Comparison of ENCODE assay signal across 12 cellular contexts in the genomic region with DNA sequence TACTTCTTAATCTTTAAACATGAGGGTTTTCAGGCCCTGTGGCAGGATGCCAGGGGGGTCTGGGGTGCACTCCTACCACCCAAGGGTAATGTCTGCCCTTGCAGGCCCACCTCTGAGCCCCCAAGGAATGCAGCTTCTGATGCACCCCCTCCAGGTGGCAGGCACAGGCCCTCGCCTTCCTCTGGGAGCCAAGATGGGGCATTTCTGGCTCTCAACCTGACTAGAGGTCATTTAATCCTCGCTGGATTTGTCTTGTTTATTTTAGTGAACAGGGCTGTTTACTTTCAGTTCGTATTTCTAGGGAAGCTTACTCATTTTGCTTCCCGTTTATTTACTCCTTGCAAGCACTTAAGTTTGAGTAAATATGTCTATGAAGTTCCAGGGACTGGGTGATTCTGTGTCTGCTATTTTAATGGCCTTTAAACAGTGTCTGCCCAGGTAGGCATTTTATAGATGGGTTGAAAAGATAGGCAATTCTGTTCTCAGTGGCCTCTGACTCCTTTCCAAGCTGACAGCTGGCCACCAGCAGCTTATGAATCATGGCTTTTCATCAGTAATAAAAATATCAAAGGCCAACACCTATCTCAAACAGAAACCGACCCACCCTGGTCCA. TPM values are rescaled to one million over a fixed set of nuclear protein-coding genes. Genes with fewer than 3 reads are reported as not detected.
A peak's percentile ranks its signal among the peaks of the same experiment; 100 is the strongest.
DNase-seq lines count a peak whose midpoint lies in the region; ATAC-seq and TF ChIP-seq lines count a peak whose summit lies in the region.
"Had no signal": no experiment of that assay in that cellular context is flagged by ENCODE, and none has a peak within 500 bp of the region (broad histone marks: within the 10 kb centered on the region; RNA-seq: fewer than 3 reads in every experiment).

No MANE protein-coding gene starts in this region.

- H3K27ac ChIP-seq in psoas muscle: peak overlapping the region; percentile 91

- peaks cover 56% of the 10 kb centered on the region for H3K4me1 ChIP-seq in psoas muscle

- peak overlapping the region; percentile 99 for H3K27ac Mint-ChIP-seq in dendritic cell treated with granulocyte-macrophage colony-stimulating factor and Interleukin-4, amounts not matched to agents 40 ng/mL and 50 ng/mL, for 4 days
- no peak overlapping the region for H3K27ac Mint-ChIP-seq in activated CD8-positive, alpha-beta T cell treated with anti-CD3 and anti-CD28 coated beads for 36 hours
- H3K27ac Mint-ChIP-seq: activated CD4-positive, alpha-beta T cell treated with anti-CD3 and anti-CD28 coated beads, Interleukin-2, amount 10 ng/mL, durations not matched to agents 7 days and 5 days; activated naive CD4-positive, alpha-beta T cell treated with anti-CD3 and anti-CD28 coated beads, Interleukin-2, amount 50 U/mL, for 72 hours; GM23338 had no signal

- no peaks in the 10 kb centered on the region for H3K36me3 ChIP-seq in psoas muscle (ENCODE audit: insufficient read depth in 1 of 2, low read depth in 1 of 2)

- H3K9me3 ChIP-seq in psoas muscle: no peaks in the 10 kb centered on the region

- H3K4me1 Mint-ChIP-seq in dendritic cell treated with granulocyte-macrophage colony-stimulating factor and Interleukin-4, amounts not matched to agents 40 ng/mL and 50 ng/mL, for 4 days (ENCODE audit: low read depth): peaks cover 84% of the 10 kb centered on the region
- peaks cover 9% of the 10 kb centered on the region for H3K4me1 Mint-ChIP-seq in activated CD8-positive, alpha-beta T cell treated with anti-CD3 and anti-CD28 coated beads for 36 hours (ENCODE audit: low read depth)

- DNase-seq in H4 (ENCODE audit: low spot score) (peak; percentile 83), NCI-H2196 (lab: John Stamatoyannopoulos, UW; ENCODE audit: unreplicated experiment) (peak; percentile 90), psoas muscle (peak in 1 of 2 donors; percentile 65), amniotic stem cell (lab: John Stamatoyannopoulos, UW) (no peak)
- DNase-seq in activated CD8-positive, alpha-beta T cell treated with anti-CD3 and anti-CD28 coated beads for 36 hours: no peak
- DNase-seq: activated CD4-positive, alpha-beta T cell treated with anti-CD3 and anti-CD28 coated beads, Interleukin-2, amount 10 ng/mL, durations not matched to agents 7 days and 5 days; nucleus accumbens had no signal

- H3K4me3 Mint-ChIP-seq in dendritic cell treated with granulocyte-macrophage colony-stimulating factor and Interleukin-4, amounts not matched to agents 40 ng/mL and 50 ng/mL, for 4 days: peak overlapping the region; percentile 37
- H3K4me3 Mint-ChIP-seq in activated CD8-positive, alpha-beta T cell treated with anti-CD3 and anti-CD28 coated beads for 36 hours: no peak overlapping the region
- H3K4me3 Mint-ChIP-seq: activated CD4-positive, alpha-beta T cell treated with anti-CD3 and anti-CD28 coated beads, Interleukin-2, amount 10 ng/mL, durations not matched to agents 7 days and 5 days; GM23338 had no signal

- CTCF ChIA-PET in activated CD8-positive, alpha-beta T cell treated with anti-CD3 and anti-CD28 coated beads for 36 hours (lab: Charles Lee): interaction anchor here (0.7 to 10.1 kb wide), 5 partner anchors 59 to 161 kb away, joined by 3 to 159 read pairs (median 4); no protein-coding TSS in a partner anchor

- peak overlapping the region; percentile 48 for H3K4me3 ChIP-seq in psoas muscle
- H3K4me3 ChIP-seq: GM23338 had no signal

- H3K27me3 Mint-ChIP-seq in dendritic cell treated with granulocyte-macrophage colony-stimulating factor and Interleukin-4, amounts not matched to agents 40 ng/mL and 50 ng/mL, for 4 days: peaks cover 5% of the 10 kb centered on the region
- peaks cover 7% of the 10 kb centered on the region for H3K27me3 Mint-ChIP-seq in activated CD8-positive, alpha-beta T cell treated with anti-CD3 and anti-CD28 coated beads for 36 hours

- H3K36me3 Mint-ChIP-seq in dendritic cell treated with granulocyte-macrophage colony-stimulating factor and Interleukin-4, amounts not matched to agents 40 ng/mL and 50 ng/mL, for 4 days (ENCODE audit: low read depth): peaks cover 19% of the 10 kb centered on the region
- no peaks in the 10 kb centered on the region for H3K36me3 Mint-ChIP-seq in activated CD8-positive, alpha-beta T cell treated with anti-CD3 and anti-CD28 coated beads for 36 hours (ENCODE audit: low read depth)
- H3K36me3 Mint-ChIP-seq: activated naive CD4-positive, alpha-beta T cell treated with anti-CD3 and anti-CD28 coated beads, Interleukin-2, amount 50 U/mL, for 72 hours had no signal

- intact Hi-C loops in dendritic cell treated with granulocyte-macrophage colony-stimulating factor and Interleukin-4, amounts not matched to agents 40 ng/mL and 50 ng/mL, for 4 days (cut with micrococcal nuclease): loop anchor here (1.0 to 5.0 kb wide), 2 partner anchors 11 to 198 kb away; a partner anchor contains a TSS
- intact Hi-C loops in psoas muscle (cut with DNase I): no loop called here
- intact Hi-C loops in activated CD8-positive, alpha-beta T cell treated with anti-CD3 and anti-CD28 coated beads for 36 hours (cut with micrococcal nuclease): no loop called here

- POLR2A ChIA-PET in activated CD8-positive, alpha-beta T cell treated with anti-CD3 and anti-CD28 coated beads for 36 hours (lab: Charles Lee): interaction anchor here (0.8 kb wide), 1 partner anchor 38 kb away, joined by 3 read pairs; no protein-coding TSS in a partner anchor

- no peaks in the 10 kb centered on the region for H3K27me3 ChIP-seq in psoas muscle (ENCODE audit: insufficient read depth in 3 of 3, low read length in 2 of 3)

- H3K9me3 Mint-ChIP-seq in dendritic cell treated with granulocyte-macrophage colony-stimulating factor and Interleukin-4, amounts not matched to agents 40 ng/mL and 50 ng/mL, for 4 days: peaks cover 7% of the 10 kb centered on the region
- no peaks in the 10 kb centered on the region for H3K9me3 Mint-ChIP-seq in activated CD8-positive, alpha-beta T cell treated with anti-CD3 and anti-CD28 coated beads for 36 hours
- H3K9me3 Mint-ChIP-seq: activated CD4-positive, alpha-beta T cell treated with anti-CD3 and anti-CD28 coated beads, Interleukin-2, amount 10 ng/mL, durations not matched to agents 7 days and 5 days; activated naive CD4-positive, alpha-beta T cell treated with anti-CD3 and anti-CD28 coated beads, Interleukin-2, amount 50 U/mL, for 72 hours; GM23338 had no signal

- TF ChIP-seq CTCF in psoas muscle (IDR thresholded peaks at IDR 0.05): no peak
- TF ChIP-seq CTCF in activated CD8-positive, alpha-beta T cell treated with anti-CD3 and anti-CD28 coated beads for 36 hours (IDR thresholded peaks at IDR 0.05): no peak

- WGBS in psoas muscle, 3 donors: 11 to 21% (median 18%) methylated on average over 5 of the region's 5 CpGs

- ATAC-seq in psoas muscle (peak; percentile 40 to 77 (median 58)), HG03460 (IDR thresholded peaks at IDR 0.05; ENCODE audit: unreplicated experiment) (no peak), GM18868 (IDR thresholded peaks at IDR 0.05; ENCODE audit: unreplicated experiment) (no peak)
- ATAC-seq in activated CD8-positive, alpha-beta T cell treated with anti-CD3 and anti-CD28 coated beads for 36 hours: no peak
- ATAC-seq: activated naive CD4-positive, alpha-beta T cell treated with anti-CD3 and anti-CD28 coated beads, Interleukin-2, amount 50 U/mL, for 72 hours; GM23338 had no signal

RNA-seq across cellular contexts. Expression of a gene that starts 11.1 kb away (rescaled TPM):
- 79.9 and 87.7 TPM in 2 replicates for total RNA-seq in H4 (2014; rRNA removed; shearing (Covaris generic))
- total RNA-seq in psoas muscle: 10 to 100 TPM; 60.9 to 88.3 (median 63.9) TPM
- 10 to 100 TPM; 46.7 to 93.1 (median 68.7) TPM for polyA plus RNA-seq in psoas muscle
- total RNA-seq in activated CD8-positive, alpha-beta T cell treated with anti-CD3 and anti-CD28 coated beads for 36 hours: 100 to 1,000 TPM; 112 to 113 TPM

RNA-seq across cellular contexts. Expression of a gene that starts 19.4 kb away (rescaled TPM):
- 0.68 and 1.2 TPM in 2 replicates for total RNA-seq in H4 (2014; rRNA removed; shearing (Covaris generic))
- over 10,000 TPM; 12,653 to 14,820 (median 13,821) TPM for total RNA-seq in psoas muscle
- polyA plus RNA-seq in psoas muscle: over 10,000 TPM in 2 of 3 donors, 1,000 to 10,000 TPM in 1; 8,143 to 13,925 (median 13,727) TPM
- total RNA-seq in activated CD8-positive, alpha-beta T cell treated with anti-CD3 and anti-CD28 coated beads for 36 hours: not detected
- total RNA-seq: activated CD4-positive, alpha-beta T cell treated with anti-CD3 and anti-CD28 coated beads, Interleukin-2, amount 10 ng/mL, durations not matched to agents 7 days and 5 days; activated naive CD4-positive, alpha-beta T cell treated with anti-CD3 and anti-CD28 coated beads, Interleukin-2, amount 50 U/mL, for 72 hours had no signal

RNA-seq across cellular contexts. Expression of a gene that starts 35.8 kb away (rescaled TPM):
- total RNA-seq in H4 (2014; rRNA removed; shearing (Covaris generic)): 2.5 and 3.7 TPM in 2 replicates
- total RNA-seq in psoas muscle: 100 to 1,000 TPM; 239 to 419 (median 304) TPM
- polyA plus RNA-seq in psoas muscle: 100 to 1,000 TPM in 2 of 3 donors, 10 to 100 TPM in 1; 34.8 to 190 (median 133) TPM
- total RNA-seq in activated CD8-positive, alpha-beta T cell treated with anti-CD3 and anti-CD28 coated beads for 36 hours: 1 to 10 TPM; 2.1 to 2.3 TPM

Comparison
In these comparisons a context has a peak if more than half of its experiments do, and no peak if none do; other contexts are left out.
1. DNase-seq: peak in H4 (single experiment) and NCI-H2196 (single experiment); none in activated CD8-positive, alpha-beta T cell treated with anti-CD3 and anti-CD28 coated beads for 36 hours (single experiment) and amniotic stem cell (single experiment).
2. ATAC-seq: peak in psoas muscle (4 of 4); none in HG03460 (single experiment), activated CD8-positive, alpha-beta T cell treated with anti-CD3 and anti-CD28 coated beads for 36 hours (single experiment) and GM18868 (single experiment).
3. RNA of a gene that starts 19.4 kb away (total RNA-seq): 12,653 to 14,820 TPM in psoas muscle; 0.68 to 1.2 TPM in H4 and not detected in activated CD8-positive, alpha-beta T cell treated with anti-CD3 and anti-CD28 coated beads for 36 hours; every median in the first group is over 1,000 times any median in the second.
4. RNA of a gene that starts 35.8 kb away (total RNA-seq): 239 to 419 TPM in psoas muscle; 2.5 to 3.7 TPM in H4 and 2.1 to 2.3 TPM in activated CD8-positive, alpha-beta T cell treated with anti-CD3 and anti-CD28 coated beads for 36 hours; every median in the first group is over 10 times any median in the second.